Comparison of ENCODE assay signal across 8 cellular contexts in the genomic region with DNA sequence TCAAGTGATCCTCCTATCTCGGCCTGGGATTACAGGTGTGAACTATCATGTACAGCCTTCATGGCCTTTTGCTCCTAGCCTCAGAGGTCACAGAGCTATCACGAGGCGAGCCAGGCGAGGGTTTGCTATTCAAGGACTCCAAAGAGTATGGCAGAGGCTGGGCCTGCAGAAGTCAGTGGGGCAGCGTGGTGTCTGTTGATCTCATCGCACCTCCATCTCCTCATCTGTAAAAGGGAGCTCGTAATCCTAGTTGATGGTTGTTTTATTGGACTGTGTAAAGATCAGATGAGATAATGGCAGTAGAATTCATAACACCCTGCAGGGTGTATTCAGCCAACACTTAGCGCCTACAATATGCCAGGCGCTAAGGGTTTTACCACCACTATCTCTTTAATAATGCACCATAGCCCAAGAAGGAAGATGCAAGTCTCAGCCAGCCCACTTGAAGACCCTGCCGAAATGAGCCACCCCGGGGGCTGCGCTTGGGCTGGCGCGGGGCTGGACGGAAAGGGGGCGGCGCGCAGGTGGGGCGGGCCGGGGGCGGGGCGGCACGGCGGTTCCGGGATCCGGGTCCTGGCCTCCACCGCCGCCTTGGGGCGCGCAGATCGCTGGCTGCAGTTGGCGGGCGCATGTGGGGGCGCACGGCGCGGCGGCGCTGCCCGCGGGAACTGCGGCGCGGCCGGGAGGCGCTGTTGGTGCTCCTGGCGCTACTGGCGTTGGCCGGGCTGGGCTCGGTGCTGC. TPM values are rescaled to one million over a fixed set of nuclear protein-coding genes. Genes with fewer than 3 reads are reported as not detected.
DNase-seq lines count a peak whose midpoint lies in the region; ATAC-seq and TF ChIP-seq lines count a peak whose summit lies in the region.

Gene GALNT12 (plus strand): TSS at position 601 of the 741 bp plus-strand sequence. CDS start 29 bp downstream, at position 630.

- H4K91ac ChIP-seq in H9 (ENCODE audit: insufficient read length, low read depth, low read length) = no peak within 1 kb of the TSS

- H3K4me2 ChIP-seq in H9 (ENCODE audit: insufficient read depth, insufficient read length, low read length) (peak within 1 kb of the TSS; percentile 67), OCI-LY7 (ENCODE audit: low read length) (peak within 1 kb of the TSS; percentile 87)

- no peak within 1 kb of the TSS for H2BK15ac ChIP-seq in H9 (ENCODE audit: low read depth, low read length)

- intact Hi-C loops in CD14-positive monocyte (cut with micrococcal nuclease) = no loop called here
- intact Hi-C loops in OCI-LY7 (cut with micrococcal nuclease; ENCODE audit: unreplicated experiment) = no loop called here
- intact Hi-C loops in left ventricle myocardium inferior (cut with micrococcal nuclease) = no loop called here

- H3K18ac ChIP-seq in H9 (ENCODE audit: insufficient read length, low read depth, low read length) = no peak within 1 kb of the TSS

- no peak within 1 kb of the TSS for H3K56ac ChIP-seq in H9 (ENCODE audit: insufficient read length, low read depth, low read length)

- H3K27ac ChIP-seq in H9 (ENCODE audit: insufficient read length, low read depth, low read length) = no peak within 1 kb of the TSS
- H3K27ac ChIP-seq in OCI-LY7 (ENCODE audit: low read depth, low read length, poor library complexity, severe bottlenecking) = no peak within 1 kb of the TSS
- no peak within 1 kb of the TSS for H3K27ac ChIP-seq in left ventricle myocardium inferior (replicated peaks)

- H2AK5ac ChIP-seq in H9 (ENCODE audit: insufficient read length, low read length) = no peak within 1 kb of the TSS

- H3K27ac Mint-ChIP-seq in CD14-positive monocyte (peak within 1 kb of the TSS in 3 of 7 donors; percentile 30 to 50 (median 34)), H9 (no peak within 1 kb of the TSS)
- peak within 1 kb of the TSS; percentile 67 for H3K27ac Mint-ChIP-seq in activated naive CD4-positive, alpha-beta T cell treated with anti-CD3 and anti-CD28 coated beads, Interleukin-2, amount 10 ng/mL, durations not matched to agents 7 days and 5 days

- POLR2A ChIA-PET in OCI-LY7 (lab: Charles Lee) = interaction anchor here (0.7 to 2.5 kb wide), 5 partner anchors 18 to 457 kb away, joined by 3 to 7 read pairs (median 3); no protein-coding TSS in a partner anchor

- H2BK5ac ChIP-seq in H9 (ENCODE audit: insufficient read length, low read length) = no peak within 1 kb of the TSS

- no peak within 1 kb of the TSS for H3K4ac ChIP-seq in H9 (ENCODE audit: low read depth, low read length)

- H2AFZ ChIP-seq in H9 (ENCODE audit: low read length) (peak within 1 kb of the TSS; percentile 69), OCI-LY7 (ENCODE audit: low read length) (peak within 1 kb of the TSS; percentile 77; the same call in 1 of the 2 replicates)

- H3K4me1 Mint-ChIP-seq in CD14-positive monocyte (peaks cover 42% of the 10 kb centered on the region), H9 (peaks cover 39 to 52% of the 10 kb centered on the region in 2 experiments)
- H3K4me1 Mint-ChIP-seq in activated naive CD4-positive, alpha-beta T cell treated with anti-CD3 and anti-CD28 coated beads, Interleukin-2, amount 10 ng/mL, durations not matched to agents 7 days and 5 days = peaks cover 24% of the 10 kb centered on the region

- no peak for TF ChIP-seq CTCF in CD14-positive monocyte (IDR thresholded peaks at IDR 0.05)
- TF ChIP-seq CTCF in H9 (conservative IDR thresholded peaks at IDR 0.05) = no peak
- TF ChIP-seq CTCF in OCI-LY7 (conservative IDR thresholded peaks at IDR 0.05; ENCODE audit: low read length) = no peak
- TF ChIP-seq CTCF in left ventricle myocardium inferior (IDR thresholded peaks at IDR 0.05; ENCODE audit: borderline replicate concordance) = no peak
- TF ChIP-seq CTCF in retinal pigment epithelial cell (conservative IDR thresholded peaks at IDR 0.05; ENCODE audit: low read depth, low read length) = no peak

- peaks cover 26 to 59% (median 37%) of the 10 kb centered on the region in 3 donors for H3K27me3 Mint-ChIP-seq in CD14-positive monocyte (ENCODE audit: low read depth in 3 of 3)
- H3K27me3 Mint-ChIP-seq in H9 (ENCODE audit: low read depth) = peaks cover 27% of the 10 kb centered on the region
- peaks cover 47% of the 10 kb centered on the region for H3K27me3 Mint-ChIP-seq in activated naive CD4-positive, alpha-beta T cell treated with anti-CD3 and anti-CD28 coated beads, Interleukin-2, amount 10 ng/mL, durations not matched to agents 7 days and 5 days

- H3K36me3 ChIP-seq in OCI-LY7 (ENCODE audit: insufficient read depth, low read length) = no peaks in the 10 kb centered on the region
- no peaks in the 10 kb centered on the region for H3K36me3 ChIP-seq in left ventricle myocardium inferior

- no peak within 1 kb of the TSS; the same call in 1 of the 2 replicates for H3K14ac ChIP-seq in H9 (ENCODE audit: insufficient read depth, low read length)

- no TSS peak for BruUV-seq in OCI-LY7 (replicated peaks; lab: Mats Ljungman, UMichigan)

- no peak for DNase-seq in CD14-positive monocyte (ENCODE audit: low spot score)
- peak; percentile 67 for DNase-seq in H9
- peak; percentile 67 for DNase-seq in OCI-LY7 (ENCODE audit: low spot score)
- peak; percentile 70 for DNase-seq in activated naive CD4-positive, alpha-beta T cell treated with anti-CD3 and anti-CD28 coated beads, Interleukin-2, amount 10 ng/mL, durations not matched to agents 7 days and 5 days
- no peak for DNase-seq in left ventricle myocardium inferior
- no peak for DNase-seq in retinal pigment epithelial cell (ENCODE audit: low read depth)
- DNase-seq in NCI-H2029 treated with DMSO at 0.1 percent for 48 hours (lab: John Stamatoyannopoulos, UW) = no peak

- no peak within 1 kb of the TSS for H3T11ph ChIP-seq in H9 (ENCODE audit: low read length)

- no peaks in the 10 kb centered on the region for H3K79me1 ChIP-seq in H9 (ENCODE audit: insufficient read depth, low read depth, low read length, poor library complexity, severe bottlenecking)

- H3K9me3 Mint-ChIP-seq in CD14-positive monocyte (peaks cover 0 to 8% (median 1%) of the 10 kb centered on the region in 7 donors), H9 (no peaks in the 10 kb centered on the region)
- no peaks in the 10 kb centered on the region for H3K9me3 Mint-ChIP-seq in activated naive CD4-positive, alpha-beta T cell treated with anti-CD3 and anti-CD28 coated beads, Interleukin-2, amount 10 ng/mL, durations not matched to agents 7 days and 5 days

- no peaks in the 10 kb centered on the region for H4K20me1 ChIP-seq in H9 (ENCODE audit: control insufficient read depth, insufficient read depth, insufficient read length)
- no peaks in the 10 kb centered on the region for H4K20me1 ChIP-seq in OCI-LY7 (ENCODE audit: insufficient read depth, low read length)

- no peak for ATAC-seq in HG02973 (IDR thresholded peaks at IDR 0.05; ENCODE audit: unreplicated experiment)

- no peak within 1 kb of the TSS for H3K23ac ChIP-seq in H9 (ENCODE audit: insufficient read length, low read depth, low read length)

- no peak within 1 kb of the TSS for H4K5ac ChIP-seq in H9 (ENCODE audit: insufficient read length, low read depth, low read length)

- H3K36me3 Mint-ChIP-seq in CD14-positive monocyte (peaks cover 3 to 7% of the 10 kb centered on the region in 2 donors), H9 (ENCODE audit: insufficient read depth in 1 of 3, low read depth in 3 of 3) (peaks cover 0 to 8% (median 0%) of the 10 kb centered on the region in 3 experiments; a peak in 1 of 7 replicates)
- H3K36me3 Mint-ChIP-seq in activated naive CD4-positive, alpha-beta T cell treated with anti-CD3 and anti-CD28 coated beads, Interleukin-2, amount 10 ng/mL, durations not matched to agents 7 days and 5 days = no peaks in the 10 kb centered on the region

- H3K9me2 ChIP-seq in OCI-LY7 (ENCODE audit: insufficient read depth, low read length) = no peaks in the 10 kb centered on the region

- H3K4me3 ChIP-seq in OCI-LY7 (ENCODE audit: low read depth, low read length, poor library complexity, severe bottlenecking) = peak within 1 kb of the TSS; percentile 72
- H3K4me3 ChIP-seq in left ventricle myocardium inferior = peak within 1 kb of the TSS; percentile 66
- H3K4me3 ChIP-seq in retinal pigment epithelial cell (ENCODE audit: low read length) = peak within 1 kb of the TSS; percentile 55

- no peak within 1 kb of the TSS for H2BK120ac ChIP-seq in H9 (ENCODE audit: low read depth, low read length, poor library complexity, severe bottlenecking)

- H3K9me3 ChIP-seq in H9 (ENCODE audit: control insufficient read depth, low read depth, low read length) (no peaks in the 10 kb centered on the region), OCI-LY7 (ENCODE audit: low read length) (no peaks in the 10 kb centered on the region), left ventricle myocardium inferior (replicated peaks) (no peaks in the 10 kb centered on the region)

- CTCF ChIA-PET in OCI-LY7 (lab: Charles Lee; ENCODE audit: unreplicated experiment) = interaction anchor here (0.9 kb wide), 1 partner anchor 12 kb away, joined by 4 read pairs; no protein-coding TSS in a partner anchor
- CTCF ChIA-PET in activated naive CD4-positive, alpha-beta T cell treated with anti-CD3 and anti-CD28 coated beads, Interleukin-2, amount 10 ng/mL, durations not matched to agents 7 days and 5 days (lab: Charles Lee) = interaction anchor here (0.9 to 5.6 kb wide), 12 partner anchors 10 to 387 kb away, joined by 3 to 28 read pairs (median 4); partner anchors contain the start of gene ANKS6

- no peak within 1 kb of the TSS for H3K9ac ChIP-seq in H9 (ENCODE audit: extremely low read depth, insufficient read length, low read length)

- no peaks in the 10 kb centered on the region for H3K27me3 ChIP-seq in H9 (ENCODE audit: insufficient read depth, low read length)
- peaks cover 73% of the 10 kb centered on the region for H3K27me3 ChIP-seq in left ventricle myocardium inferior (ENCODE audit: low read depth)

- H3K4me3 Mint-ChIP-seq in CD14-positive monocyte (peak within 1 kb of the TSS; percentile 80 to 94), H9 (peak within 1 kb of the TSS; percentile 74 to 87)
- H3K4me3 Mint-ChIP-seq in activated naive CD4-positive, alpha-beta T cell treated with anti-CD3 and anti-CD28 coated beads, Interleukin-2, amount 10 ng/mL, durations not matched to agents 7 days and 5 days = peak within 1 kb of the TSS; percentile 84

- H3K4me1 ChIP-seq in H9 (ENCODE audit: insufficient read depth, low read length) (no peaks in the 10 kb centered on the region; the same call in 1 of the 2 replicates), OCI-LY7 (ENCODE audit: insufficient read depth, low read length, poor library complexity, severe bottlenecking) (peaks cover 7% of the 10 kb centered on the region), left ventricle myocardium inferior (peaks cover 10% of the 10 kb centered on the region)

- no peak within 1 kb of the TSS for H2BK20ac ChIP-seq in H9 (ENCODE audit: low read depth, low read length, poor library complexity, severe bottlenecking)

- no peaks in the 10 kb centered on the region for H3K79me2 ChIP-seq in H9 (ENCODE audit: insufficient read depth, low read length)
- H3K79me2 ChIP-seq in OCI-LY7 (ENCODE audit: insufficient read depth, low read depth, low read length) = no peaks in the 10 kb centered on the region

- no CpG with 5 or more reads among the region's 50 CpGs for WGBS in H9 (ENCODE audit: extremely low coverage, insufficient read length, low lambda C conversion rate)

- H4K8ac ChIP-seq in H9 (replicated peaks; ENCODE audit: insufficient read length, low read depth, low read length) = no peak within 1 kb of the TSS

- H3K23me2 ChIP-seq in H9 (ENCODE audit: insufficient read length, low read depth, low read length, poor library complexity, severe bottlenecking) = peaks cover 8% of the 10 kb centered on the region

- H2BK12ac ChIP-seq in H9 (ENCODE audit: insufficient read length, low read depth, low read length) = no peak within 1 kb of the TSS

RNA-seq across cellular contexts. Expression of gene GALNT12, which starts in this region (rescaled TPM):
- polyA plus RNA-seq in CD14-positive monocyte = not detected
- total RNA-seq in H9 (2021) = 18.0 and 18.5 TPM in 2 replicates
- 5.3 and 5.5 TPM in 2 replicates for total RNA-seq in OCI-LY7 (2014; rRNA removed; shearing (Covaris generic))
- total RNA-seq in OCI-LY7 (2022) = 9.7 and 11.5 TPM in 2 replicates
- 0.55 TPM for total RNA-seq in left ventricle myocardium inferior

Comparison
In these comparisons a context has a peak if more than half of its experiments do, and no peak if none do; other contexts are left out.
1. DNase-seq: peak in H9 (single experiment), OCI-LY7 (single experiment) and activated naive CD4-positive, alpha-beta T cell treated with anti-CD3 and anti-CD28 coated beads, Interleukin-2, amount 10 ng/mL, durations not matched to agents 7 days and 5 days (single experiment); none in CD14-positive monocyte (single experiment), left ventricle myocardium inferior (single experiment), retinal pigment epithelial cell (single experiment) and NCI-H2029 treated with DMSO at 0.1 percent for 48 hours (single experiment).
2. Peak in every context shown above with its lines, with median percentiles within 50 percentile points of each other: H3K4me3 Mint-ChIP-seq and H3K4me3 ChIP-seq.